1 cellular context compared by ENCODE assay signal in genomic region chr13:27953671-27954405, GRCh38.
TF ChIP-seq lines count a peak whose summit lies in the region.

No MANE protein-coding gene starts in this region.

TF ChIP-seq in HEK293, 187 proteins besides CTCF, POLR2A, EP300 and RAD21 (continued from another document and continues in another):
- TF ChIP-seq REST (tag by site-specific recombination; IDR thresholded peaks at IDR 0.05) (no peak), ZNF341 (tag by site-specific recombination; IDR thresholded peaks at IDR 0.05; ENCODE audit: low read depth) (peak; percentile 40; the same call in 1 of the 2 replicates), YY1 (tag by site-specific recombination; IDR thresholded peaks at IDR 0.05) (0 out of 2 replicates have a peak, but pooled peaks have one; percentile 46), RBAK (tag by site-specific recombination; IDR thresholded peaks at IDR 0.05) (no peak), GLIS1 (tag by site-specific recombination; IDR thresholded peaks at IDR 0.05) (peak; percentile 28; the same call in 1 of the 2 replicates), ZNF654 (tag by site-specific recombination; IDR thresholded peaks at IDR 0.05; ENCODE audit: low read depth) (peak; percentile 27), ZNF701 (tag by site-specific recombination; IDR thresholded peaks at IDR 0.05) (no peak), ZNF311 (tag by site-specific recombination; IDR thresholded peaks at IDR 0.05; ENCODE audit: borderline replicate concordance) (no peak), ZNF837 (tag by site-specific recombination; IDR thresholded peaks at IDR 0.05) (no peak), ZNF558 (tag by site-specific recombination; IDR thresholded peaks at IDR 0.05) (no peak), ZNF549 (tag by site-specific recombination; IDR thresholded peaks at IDR 0.05) (no peak), ZSCAN16 (tag by site-specific recombination; IDR thresholded peaks at IDR 0.05) (no peak), ZSCAN23 (tag by site-specific recombination; IDR thresholded peaks at IDR 0.05) (no peak), OSR2 (tag by site-specific recombination; IDR thresholded peaks at IDR 0.05) (no peak), IKZF3 (tag by site-specific recombination; IDR thresholded peaks at IDR 0.05) (no peak), ZNF623 (tag by site-specific recombination; IDR thresholded peaks at IDR 0.05) (no peak), GLI4 (tag by site-specific recombination; IDR thresholded peaks at IDR 0.05) (no peak), KLF7 (tag by site-specific recombination; IDR thresholded peaks at IDR 0.05; ENCODE audit: borderline replicate concordance) (no peak), ZBTB44 (tag by site-specific recombination; IDR thresholded peaks at IDR 0.05) (no peak), ZNF596 (tag by site-specific recombination; IDR thresholded peaks at IDR 0.05) (no peak), KLF16 (tag by site-specific recombination; IDR thresholded peaks at IDR 0.05) (no peak), ZNF626 (tag by site-specific recombination; IDR thresholded peaks at IDR 0.05) (no peak), ZNF544 (tag by site-specific recombination; IDR thresholded peaks at IDR 0.05) (no peak), ZNF280C (tag by site-specific recombination; IDR thresholded peaks at IDR 0.05) (no peak), PRDM1 (tag by site-specific recombination; IDR thresholded peaks at IDR 0.05) (no peak), ZBTB1 (tag by site-specific recombination; IDR thresholded peaks at IDR 0.05) (no peak), ZNF18 (tag by site-specific recombination; IDR thresholded peaks at IDR 0.05) (no peak), ZNF112 (tag by site-specific recombination; IDR thresholded peaks at IDR 0.05) (no peak), ZNF670 (tag by site-specific recombination; IDR thresholded peaks at IDR 0.05; ENCODE audit: low read depth) (no peak), ZNF510 (tag by site-specific recombination; IDR thresholded peaks at IDR 0.05; ENCODE audit: insufficient replicate concordance) (no peak), GFI1B (tag by site-specific recombination; IDR thresholded peaks at IDR 0.05) (no peak), SCRT1 (tag by site-specific recombination; IDR thresholded peaks at IDR 0.05; ENCODE audit: borderline replicate concordance) (no peak), FEZF1 (tag by site-specific recombination; IDR thresholded peaks at IDR 0.05) (no peak), KLF8 (tag by site-specific recombination; IDR thresholded peaks at IDR 0.05) (peak; percentile 54; the same call in 1 of the 2 replicates), PATZ1 (tag by site-specific recombination; IDR thresholded peaks at IDR 0.05) (peak; percentile 55)
- TF ChIP-seq, protein P1, sequence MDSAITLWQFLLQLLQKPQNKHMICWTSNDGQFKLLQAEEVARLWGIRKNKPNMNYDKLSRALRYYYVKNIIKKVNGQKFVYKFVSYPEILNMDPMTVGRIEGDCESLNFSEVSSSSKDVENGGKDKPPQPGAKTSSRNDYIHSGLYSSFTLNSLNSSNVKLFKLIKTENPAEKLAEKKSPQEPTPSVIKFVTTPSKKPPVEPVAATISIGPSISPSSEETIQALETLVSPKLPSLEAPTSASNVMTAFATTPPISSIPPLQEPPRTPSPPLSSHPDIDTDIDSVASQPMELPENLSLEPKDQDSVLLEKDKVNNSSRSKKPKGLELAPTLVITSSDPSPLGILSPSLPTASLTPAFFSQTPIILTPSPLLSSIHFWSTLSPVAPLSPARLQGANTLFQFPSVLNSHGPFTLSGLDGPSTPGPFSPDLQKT (IDR thresholded peaks at IDR 0.05; ENCODE audit: borderline replicate concordance, low read depth, low read length) = no peak
- TF ChIP-seq, protein P2, sequence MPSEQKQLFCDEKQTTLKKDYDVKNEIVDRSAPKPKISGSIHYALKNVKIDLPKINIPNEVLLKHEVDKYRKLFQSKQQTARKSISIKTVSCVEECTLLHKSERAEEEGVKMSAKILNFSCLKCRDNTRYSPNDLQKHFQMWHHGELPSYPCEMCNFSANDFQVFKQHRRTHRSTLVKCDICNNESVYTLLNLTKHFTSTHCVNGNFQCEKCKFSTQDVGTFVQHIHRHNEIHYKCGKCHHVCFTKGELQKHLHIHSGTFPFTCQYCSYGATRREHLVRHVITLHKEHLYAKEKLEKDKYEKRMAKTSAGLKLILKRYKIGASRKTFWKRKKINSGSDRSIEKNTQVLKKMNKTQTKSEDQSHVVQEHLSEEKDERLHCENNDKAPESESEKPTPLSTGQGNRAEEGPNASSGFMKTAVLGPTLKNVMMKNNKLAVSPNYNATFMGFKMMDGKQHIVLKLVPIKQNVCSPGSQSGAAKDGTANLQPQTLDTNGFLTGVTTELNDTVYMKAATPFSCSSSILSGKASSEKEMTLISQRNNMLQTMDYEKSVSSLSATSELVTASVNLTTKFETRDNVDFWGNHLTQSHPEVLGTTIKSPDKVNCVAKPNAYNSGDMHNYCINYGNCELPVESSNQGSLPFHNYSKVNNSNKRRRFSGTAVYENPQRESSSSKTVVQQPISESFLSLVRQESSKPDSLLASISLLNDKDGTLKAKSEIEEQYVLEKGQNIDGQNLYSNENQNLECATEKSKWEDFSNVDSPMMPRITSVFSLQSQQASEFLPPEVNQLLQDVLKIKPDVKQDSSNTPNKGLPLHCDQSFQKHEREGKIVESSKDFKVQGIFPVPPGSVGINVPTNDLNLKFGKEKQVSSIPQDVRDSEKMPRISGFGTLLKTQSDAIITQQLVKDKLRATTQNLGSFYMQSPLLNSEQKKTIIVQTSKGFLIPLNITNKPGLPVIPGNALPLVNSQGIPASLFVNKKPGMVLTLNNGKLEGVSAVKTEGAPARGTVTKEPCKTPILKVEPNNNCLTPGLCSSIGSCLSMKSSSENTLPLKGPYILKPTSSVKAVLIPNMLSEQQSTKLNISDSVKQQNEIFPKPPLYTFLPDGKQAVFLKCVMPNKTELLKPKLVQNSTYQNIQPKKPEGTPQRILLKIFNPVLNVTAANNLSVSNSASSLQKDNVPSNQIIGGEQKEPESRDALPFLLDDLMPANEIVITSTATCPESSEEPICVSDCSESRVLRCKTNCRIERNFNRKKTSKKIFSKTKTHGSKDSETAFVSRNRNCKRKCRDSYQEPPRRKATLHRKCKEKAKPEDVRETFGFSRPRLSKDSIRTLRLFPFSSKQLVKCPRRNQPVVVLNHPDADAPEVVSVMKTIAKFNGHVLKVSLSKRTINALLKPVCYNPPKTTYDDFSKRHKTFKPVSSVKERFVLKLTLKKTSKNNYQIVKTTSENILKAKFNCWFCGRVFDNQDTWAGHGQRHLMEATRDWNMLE (tag by site-specific recombination; conservative IDR thresholded peaks at IDR 0.05; ENCODE audit: low read depth) = no peak
- TF ChIP-seq, protein P3, sequence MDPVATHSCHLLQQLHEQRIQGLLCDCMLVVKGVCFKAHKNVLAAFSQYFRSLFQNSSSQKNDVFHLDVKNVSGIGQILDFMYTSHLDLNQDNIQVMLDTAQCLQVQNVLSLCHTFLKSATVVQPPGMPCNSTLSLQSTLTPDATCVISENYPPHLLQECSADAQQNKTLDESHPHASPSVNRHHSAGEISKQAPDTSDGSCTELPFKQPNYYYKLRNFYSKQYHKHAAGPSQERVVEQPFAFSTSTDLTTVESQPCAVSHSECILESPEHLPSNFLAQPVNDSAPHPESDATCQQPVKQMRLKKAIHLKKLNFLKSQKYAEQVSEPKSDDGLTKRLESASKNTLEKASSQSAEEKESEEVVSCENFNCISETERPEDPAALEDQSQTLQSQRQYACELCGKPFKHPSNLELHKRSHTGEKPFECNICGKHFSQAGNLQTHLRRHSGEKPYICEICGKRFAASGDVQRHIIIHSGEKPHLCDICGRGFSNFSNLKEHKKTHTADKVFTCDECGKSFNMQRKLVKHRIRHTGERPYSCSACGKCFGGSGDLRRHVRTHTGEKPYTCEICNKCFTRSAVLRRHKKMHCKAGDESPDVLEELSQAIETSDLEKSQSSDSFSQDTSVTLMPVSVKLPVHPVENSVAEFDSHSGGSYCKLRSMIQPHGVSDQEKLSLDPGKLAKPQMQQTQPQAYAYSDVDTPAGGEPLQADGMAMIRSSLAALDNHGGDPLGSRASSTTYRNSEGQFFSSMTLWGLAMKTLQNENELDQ (tag by site-specific recombination; IDR thresholded peaks at IDR 0.05; ENCODE audit: low read depth) = no peak
- TF ChIP-seq, protein P4, sequence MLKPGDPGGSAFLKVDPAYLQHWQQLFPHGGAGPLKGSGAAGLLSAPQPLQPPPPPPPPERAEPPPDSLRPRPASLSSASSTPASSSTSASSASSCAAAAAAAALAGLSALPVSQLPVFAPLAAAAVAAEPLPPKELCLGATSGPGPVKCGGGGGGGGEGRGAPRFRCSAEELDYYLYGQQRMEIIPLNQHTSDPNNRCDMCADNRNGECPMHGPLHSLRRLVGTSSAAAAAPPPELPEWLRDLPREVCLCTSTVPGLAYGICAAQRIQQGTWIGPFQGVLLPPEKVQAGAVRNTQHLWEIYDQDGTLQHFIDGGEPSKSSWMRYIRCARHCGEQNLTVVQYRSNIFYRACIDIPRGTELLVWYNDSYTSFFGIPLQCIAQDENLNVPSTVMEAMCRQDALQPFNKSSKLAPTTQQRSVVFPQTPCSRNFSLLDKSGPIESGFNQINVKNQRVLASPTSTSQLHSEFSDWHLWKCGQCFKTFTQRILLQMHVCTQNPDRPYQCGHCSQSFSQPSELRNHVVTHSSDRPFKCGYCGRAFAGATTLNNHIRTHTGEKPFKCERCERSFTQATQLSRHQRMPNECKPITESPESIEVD (tag by site-specific recombination; IDR thresholded peaks at IDR 0.05) = no peak
